In the genomic region with DNA sequence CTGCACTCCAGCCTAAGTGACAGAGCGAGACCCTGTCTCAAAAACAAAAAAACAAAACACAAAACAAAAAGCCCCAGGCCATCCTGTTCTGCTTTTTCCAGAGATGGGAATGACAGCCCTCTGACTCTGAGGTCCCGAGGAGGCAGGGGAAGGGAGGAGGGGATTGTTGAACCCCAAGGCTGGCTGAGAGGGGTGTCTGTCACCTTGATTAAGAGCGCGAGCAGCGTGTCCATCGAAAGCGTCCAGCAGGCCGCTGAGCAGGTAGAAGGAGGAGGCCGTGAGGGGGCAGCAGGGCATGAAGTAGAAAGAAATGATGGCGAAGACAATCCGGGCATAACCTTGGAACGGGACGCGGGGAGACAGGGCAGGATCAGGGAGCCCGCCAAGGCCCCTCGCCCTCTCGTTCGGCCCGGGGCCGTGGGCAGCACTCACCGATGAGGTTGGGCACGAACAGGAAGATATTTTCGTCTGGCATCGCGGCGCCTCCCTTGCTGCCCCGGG, we compare ENCODE assay signal across 8 cellular contexts. TPM values are rescaled to one million over a fixed set of nuclear protein-coding genes. Genes with fewer than 3 reads are reported as not detected.
DNase-seq lines count a peak whose midpoint lies in the region; ATAC-seq and TF ChIP-seq lines count a peak whose summit lies in the region.

No MANE protein-coding gene starts in this region.

- H3K4me1 Mint-ChIP-seq in GM23338 (peaks cover 10% of the 10 kb centered on the region), T-cell (peaks cover 20 to 33% (median 23%) of the 10 kb centered on the region in 3 donors)

- H3F3A ChIP-seq in GM23338 (replicated peaks; ENCODE audit: low read depth): 0 out of 2 replicates have a peak, but pooled peaks cover 3% of the 10 kb centered on the region

- no peaks in the 10 kb centered on the region for H3K9me3 Mint-ChIP-seq in GM23338
- no peaks in the 10 kb centered on the region for H3K9me3 Mint-ChIP-seq in T-cell

- peak overlapping the region; percentile 99 for H3K4me2 ChIP-seq in GM23338

- no peaks in the 10 kb centered on the region; the same call in 1 of the 2 replicates for H4K20me1 ChIP-seq in GM23338 (replicated peaks; ENCODE audit: insufficient read depth)

- peak overlapping the region; percentile 24 for H3K27ac Mint-ChIP-seq in GM23338
- peak overlapping the region; percentile 92 to 93 for H3K27ac Mint-ChIP-seq in T-cell

- peaks cover 9% of the 10 kb centered on the region for H3K4me1 ChIP-seq in GM23338 (ENCODE audit: insufficient read depth)
- H3K4me1 ChIP-seq in neuron (ENCODE audit: insufficient read depth, low read length): peaks cover 3% of the 10 kb centered on the region

- peaks cover 13% of the 10 kb centered on the region for H3K79me2 ChIP-seq in GM23338 (replicated peaks; ENCODE audit: insufficient read depth)

- ATAC-seq in GM23338 (peak; percentile 10), T-cell (replicated peaks in 1 of 4) (peak in 1 of 4 experiments; percentile 1), HG03095 (IDR thresholded peaks at IDR 0.05; ENCODE audit: unreplicated experiment) (no peak)

- H3K27ac ChIP-seq in C4-2B: peak overlapping the region; percentile 86
- H3K27ac ChIP-seq in GM23338 (ENCODE audit: low read depth): no peak overlapping the region; the same call in 1 of the 2 replicates

- H3K9me3 ChIP-seq in neuron (ENCODE audit: low read length): no peaks in the 10 kb centered on the region

- DNase-seq in GM23338 (ENCODE audit: low spot score): peak; percentile 45
- DNase-seq in T-cell: peak in 1 of 34 experiments; percentile 8
- DNase-seq in fibroblast of villous mesenchyme (ENCODE audit: low read depth): peak; percentile 21
- no peak for DNase-seq in NCI-H1436 (lab: John Stamatoyannopoulos, UW)
- DNase-seq in DMS114 treated with DMSO at 0.1 percent for 48 hours (lab: John Stamatoyannopoulos, UW; ENCODE audit: unreplicated experiment): no peak

- H3K36me3 ChIP-seq in GM23338 (ENCODE audit: insufficient read depth): peaks cover 4% of the 10 kb centered on the region; the same call in 1 of the 2 replicates
- peaks cover 12% of the 10 kb centered on the region for H3K36me3 ChIP-seq in neuron (ENCODE audit: insufficient read depth, low read length)

- H3K27me3 Mint-ChIP-seq in GM23338 (ENCODE audit: insufficient read depth, low read depth, poor library complexity): peaks cover 17% of the 10 kb centered on the region
- no peaks in the 10 kb centered on the region for H3K27me3 Mint-ChIP-seq in T-cell

- H3K4me3 ChIP-seq in GM23338 (peak overlapping the region; percentile 96), fibroblast of villous mesenchyme (ENCODE audit: low read depth, low read length) (peak overlapping the region; percentile 88), neuron (ENCODE audit: low read length) (peak overlapping the region; percentile 90)

- TF ChIP-seq CTCF in C4-2B (conservative IDR thresholded peaks at IDR 0.05) (no peak), GM23338 (conservative IDR thresholded peaks at IDR 0.05; ENCODE audit: low read depth in 2 of 2) (peak in 1 of 2 experiments; percentile 30; a peak in 1 of 4 replicates), fibroblast of villous mesenchyme (IDR thresholded peaks at IDR 0.05; ENCODE audit: insufficient read depth, low read depth, low read length) (peak; percentile 30)

- POLR2A ChIA-PET in T-cell (lab: Charles Lee): no interaction called here

- peaks cover 25% of the 10 kb centered on the region for H3K36me3 Mint-ChIP-seq in GM23338 (ENCODE audit: low read depth)
- peaks cover 22% of the 10 kb centered on the region for H3K36me3 Mint-ChIP-seq in T-cell

- H3K9me2 ChIP-seq in GM23338 (ENCODE audit: insufficient read depth): no peaks in the 10 kb centered on the region

- H3K4me3 Mint-ChIP-seq in GM23338: peak overlapping the region; percentile 99
- H3K4me3 Mint-ChIP-seq in T-cell: peak overlapping the region; percentile 91 to 94 (median 94)

- CTCF ChIA-PET in T-cell (lab: Charles Lee): no interaction called here

- no peaks in the 10 kb centered on the region for H3K27me3 ChIP-seq in GM23338 (ENCODE audit: insufficient read depth)
- no peaks in the 10 kb centered on the region for H3K27me3 ChIP-seq in neuron (ENCODE audit: insufficient read depth, low read length)

- H2AFZ ChIP-seq in GM23338 (peak overlapping the region; percentile 8), neuron (ENCODE audit: low read depth, low read length) (peak overlapping the region; percentile 98)

TF ChIP-seq in GM23338, 12 proteins besides CTCF, POLR2A, EP300 and RAD21:
- no peak for TF ChIP-seq REST (IDR thresholded peaks at IDR 0.05; ENCODE audit: unreplicated experiment)
- no peak for TF ChIP-seq POLR2AphosphoS5 (IDR thresholded peaks at IDR 0.05; ENCODE audit: low read depth)

RNA-seq across cellular contexts. Expression of gene CDIPT, which starts 0.6 kb away (rescaled TPM):
- 60.0 and 78.1 TPM in 2 replicates for total RNA-seq in GM23338 (2014; rRNA removed; shearing (Covaris generic))
- polyA plus RNA-seq in GM23338 (2016; fragmentation: Nextera tagmentation; extraction: Ambion mirVana): 35.7 and 36.2 TPM in 2 replicates
- total RNA-seq in T-cell (10 to 100 TPM; 37.1 to 87.0 (median 79.7) TPM), fibroblast of villous mesenchyme (60.9 and 84.6 TPM in 2 replicates)

RNA-seq across cellular contexts. Expression of gene SEZ6L2, which starts 36.9 kb away (rescaled TPM):
- 55.8 and 71.9 TPM in 2 replicates for total RNA-seq in GM23338 (2014; rRNA removed; shearing (Covaris generic))
- 17.8 and 18.0 TPM in 2 replicates for polyA plus RNA-seq in GM23338 (2016; fragmentation: Nextera tagmentation; extraction: Ambion mirVana)
- total RNA-seq in T-cell: under 1 TPM in 3 of 5 donors, not detected in 2; 0.16 to 0.82 (median 0.47) TPM
- total RNA-seq in fibroblast of villous mesenchyme: 2.6 and 4.7 TPM in 2 replicates

RNA-seq across cellular contexts. Expression of gene ASPHD1, which starts 37.9 kb away (rescaled TPM):
- 11.3 and 20.6 TPM in 2 replicates for total RNA-seq in GM23338 (2014; rRNA removed; shearing (Covaris generic))
- 12.4 and 15.5 TPM in 2 replicates for polyA plus RNA-seq in GM23338 (2016; fragmentation: Nextera tagmentation; extraction: Ambion mirVana)
- total RNA-seq in T-cell (not detected), fibroblast of villous mesenchyme (5.2 and 7.8 TPM in 2 replicates)

RNA-seq across cellular contexts. Expression of gene MVP, which starts 42.2 kb away (rescaled TPM):
- total RNA-seq in GM23338 (2014; rRNA removed; shearing (Covaris generic)): 2.6 and 3.7 TPM in 2 replicates
- 1.4 and 2.0 TPM in 2 replicates for polyA plus RNA-seq in GM23338 (2016; fragmentation: Nextera tagmentation; extraction: Ambion mirVana)
- 100 to 1,000 TPM; 140 to 173 (median 158) TPM for total RNA-seq in T-cell
- total RNA-seq in fibroblast of villous mesenchyme: 211 and 250 TPM in 2 replicates

RNA-seq across cellular contexts. Expression of gene PAGR1, which starts 46.5 kb away (rescaled TPM):
- 59.7 and 67.6 TPM in 2 replicates for total RNA-seq in GM23338 (2014; rRNA removed; shearing (Covaris generic))
- polyA plus RNA-seq in GM23338 (2016; fragmentation: Nextera tagmentation; extraction: Ambion mirVana): 76.7 and 78.7 TPM in 2 replicates
- total RNA-seq in T-cell: 10 to 100 TPM; 16.0 to 47.2 (median 40.6) TPM
- total RNA-seq in fibroblast of villous mesenchyme: 20.3 and 20.7 TPM in 2 replicates

Comparison
In these comparisons a context has a peak if more than half of its experiments do, and no peak if none do; other contexts are left out.
1. DNase-seq: peak in GM23338 (single experiment) and fibroblast of villous mesenchyme (single experiment); none in NCI-H1436 (single experiment) and DMS114 treated with DMSO at 0.1 percent for 48 hours (single experiment).
2. Peak in every context shown above with its lines, with median percentiles within 50 percentile points of each other: H3K4me3 ChIP-seq.